Comparison of ENCODE assay signal across 11 cellular contexts in genomic region chr20:22584922-22585785, GRCh38. TPM values are rescaled to one million over a fixed set of nuclear protein-coding genes. Genes with fewer than 3 reads are reported as not detected.
DNase-seq lines count a peak whose midpoint lies in the region; ATAC-seq, FAIRE-seq and TF ChIP-seq lines count a peak whose summit lies in the region.
"Had no signal": no experiment of that assay in that cellular context is flagged by ENCODE, and none has a peak within 500 bp of the region (broad histone marks: within the 10 kb centered on the region; RNA-seq: fewer than 3 reads in every experiment).

No MANE protein-coding gene starts in this region.

- no peaks in the 10 kb centered on the region for H3K36me3 ChIP-seq in lower lobe of right lung

- H3K4me1 Mint-ChIP-seq in CD14-positive monocyte: peaks cover 4% of the 10 kb centered on the region
- H3K4me1 Mint-ChIP-seq in activated naive CD8-positive, alpha-beta T cell treated with anti-CD3 and anti-CD28 coated beads for 36 hours: no peaks in the 10 kb centered on the region
- H3K4me1 Mint-ChIP-seq: T-cell had no signal

- intact Hi-C loops in lower lobe of right lung (cut with DNase I) (no loop called here), CD14-positive monocyte (cut with micrococcal nuclease) (loop anchor here in 1 of 2 donors (5.0 kb wide), 1 partner anchor 248 kb away; no protein-coding TSS in a partner anchor)

- WGBS in A549 (ENCODE audit: missing lambda C conversion rate): 3% methylated on average over 42 of the region's 58 CpGs

- peak in 1 of 2 experiments; percentile 5; a peak in 2 of 5 replicates for TF ChIP-seq RAD21 in A549 (conservative IDR thresholded peaks at IDR 0.05 in 1 of 2, IDR thresholded peaks at IDR 0.05 in 1 of 2)

- H3K4me3 Mint-ChIP-seq in CD14-positive monocyte: peak overlapping the region in 1 of 2 donors; percentile 85
- no peak overlapping the region for H3K4me3 Mint-ChIP-seq in activated naive CD8-positive, alpha-beta T cell treated with anti-CD3 and anti-CD28 coated beads for 36 hours
- H3K4me3 Mint-ChIP-seq: T-cell had no signal

- no peak for TF ChIP-seq EP300 in A549 (IDR thresholded peaks at IDR 0.05)

- peak; percentile 49 for FAIRE-seq in A549 (lab: Jason Lieb, UNC)

- peak overlapping the region; percentile 81 for H3K4me2 ChIP-seq in A549

- TF ChIP-seq POLR2A in A549 (IDR thresholded peaks at IDR 0.05; ENCODE audit: low read length): no peak; the same call in 1 of the 2 replicates

- peak; percentile 68 to 75 for ATAC-seq in A549
- peak; percentile 72 to 73 for ATAC-seq in lower lobe of right lung
- ATAC-seq: T-cell had no signal

- DNase-seq in A549 (ENCODE audit: low read depth in 1 of 2, low spot score in 1 of 2) (peak; percentile 86 to 95), HuH-7.5 (ENCODE audit: low spot score) (peak; percentile 96), T47D (ENCODE audit: low read depth in 1 of 2, low spot score in 1 of 2) (peak; percentile 10 to 49), lower lobe of right lung (peak; percentile 57), activated gamma-delta T cell treated with Interleukin-2 at 50 U/mL for 16 hours (no peak), occipital lobe (lab: John Stamatoyannopoulos, UW) (no peak), CD14-positive monocyte (ENCODE audit: low spot score) (no peak)
- DNase-seq in activated naive CD8-positive, alpha-beta T cell treated with anti-CD3 and anti-CD28 coated beads for 36 hours: no peak
- DNase-seq: AML-193, T-cell had no signal

- POLR2A ChIA-PET in A549 (lab: Yijun Ruan, JAX): interaction anchor here (0.6 to 2.1 kb wide), 12 partner anchors 8 to 245 kb away, joined by 3 to 17 read pairs (median 4); no protein-coding TSS in a partner anchor

- CTCF ChIA-PET in A549 (lab: Yijun Ruan, JAX): interaction anchor here (0.9 to 7.3 kb wide), 31 partner anchors 10 to 755 kb away, joined by 3 to 276 read pairs (median 19); no protein-coding TSS in a partner anchor

- H3K27me3 Mint-ChIP-seq in CD14-positive monocyte (ENCODE audit: low read depth in 3 of 3): peaks cover 84 to 91% (median 88%) of the 10 kb centered on the region in 3 donors
- H3K27me3 Mint-ChIP-seq in activated naive CD8-positive, alpha-beta T cell treated with anti-CD3 and anti-CD28 coated beads for 36 hours: peaks cover 84% of the 10 kb centered on the region

- in situ Hi-C loops in T47D (cut with HindIII; ENCODE audit: low pct_unique_long_range_greater_than_20kb, low sequenced_read_pairs): no loop called here

- H3K27me3 ChIP-seq in lower lobe of right lung (ENCODE audit: low read depth): peaks cover 78% of the 10 kb centered on the region

- H3K27ac Mint-ChIP-seq in CD14-positive monocyte: no peak overlapping the region
- H3K27ac Mint-ChIP-seq in activated naive CD8-positive, alpha-beta T cell treated with anti-CD3 and anti-CD28 coated beads for 36 hours: no peak overlapping the region
- H3K27ac Mint-ChIP-seq: T-cell had no signal

- no peak for TF ChIP-seq CTCF in A549 (IDR thresholded peaks at IDR 0.05)
- TF ChIP-seq CTCF in lower lobe of right lung (IDR thresholded peaks at IDR 0.05): no peak
- TF ChIP-seq CTCF in CD14-positive monocyte (IDR thresholded peaks at IDR 0.05): no peak

- H3K4me1 ChIP-seq in A549 (peaks cover 40% of the 10 kb centered on the region), lower lobe of right lung (peaks cover 16% of the 10 kb centered on the region)

- H3K4me3 ChIP-seq in A549 (peak overlapping the region; percentile 79), lower lobe of right lung (peak overlapping the region; percentile 48)

- no peaks in the 10 kb centered on the region for H3K9me3 ChIP-seq in A549
- H3K9me3 ChIP-seq in lower lobe of right lung: no peaks in the 10 kb centered on the region

- peak overlapping the region; percentile 94 to 96 for H3K27ac ChIP-seq in A549
- H3K27ac ChIP-seq in lower lobe of right lung: peak overlapping the region; percentile 85

- H3K9me3 Mint-ChIP-seq in CD14-positive monocyte: peaks cover 0 to 19% (median 5%) of the 10 kb centered on the region in 7 donors
- H3K9me3 Mint-ChIP-seq in activated naive CD8-positive, alpha-beta T cell treated with anti-CD3 and anti-CD28 coated beads for 36 hours: no peaks in the 10 kb centered on the region
- H3K9me3 Mint-ChIP-seq: T-cell had no signal

- peaks cover 0 to 5% of the 10 kb centered on the region in 2 donors for H3K36me3 Mint-ChIP-seq in CD14-positive monocyte
- no peaks in the 10 kb centered on the region for H3K36me3 Mint-ChIP-seq in activated naive CD8-positive, alpha-beta T cell treated with anti-CD3 and anti-CD28 coated beads for 36 hours
- H3K36me3 Mint-ChIP-seq: T-cell had no signal

TF ChIP-seq in A549, 52 proteins besides CTCF, POLR2A, EP300 and RAD21:
- no peak for TF ChIP-seq ELK1 (IDR thresholded peaks at IDR 0.05; ENCODE audit: low read depth, low read length)
- TF ChIP-seq RFX5 (IDR thresholded peaks at IDR 0.05): peak; percentile 25; the same call in 1 of the 2 replicates
- no peak for TF ChIP-seq FOXS1 (CRISPR knock-in tag; IDR thresholded peaks at IDR 0.05)
- no peak for TF ChIP-seq TP53 (CRISPR knock-in tag; IDR thresholded peaks at IDR 0.05)
- TF ChIP-seq RNF2 (IDR thresholded peaks at IDR 0.05; ENCODE audit: borderline replicate concordance, low read depth): no peak; the same call in 1 of the 2 replicates
- TF ChIP-seq PBX3 (IDR thresholded peaks at IDR 0.05): no peak; the same call in 1 of the 2 replicates
- peak; percentile 70 to 89 for TF ChIP-seq CEBPB (IDR thresholded peaks at IDR 0.05)
- TF ChIP-seq EHF (CRISPR knock-in tag; IDR thresholded peaks at IDR 0.05): no peak
- no peak for TF ChIP-seq KDM5A (IDR thresholded peaks at IDR 0.05)
- peak; percentile 9; the same call in 1 of the 2 replicates for TF ChIP-seq MYC (IDR thresholded peaks at IDR 0.05; ENCODE audit: borderline replicate concordance, low read length)
- no peak for TF ChIP-seq NFE2L2 (conservative IDR thresholded peaks at IDR 0.05; ENCODE audit: low read length)
- TF ChIP-seq BCL3 (IDR thresholded peaks at IDR 0.05): peak; percentile 58; the same call in 1 of the 3 replicates
- peak; percentile 53; the same call in 1 of the 2 replicates for TF ChIP-seq E2F6 (IDR thresholded peaks at IDR 0.05; ENCODE audit: borderline replicate concordance, low read depth)
- TF ChIP-seq MAX (IDR thresholded peaks at IDR 0.05): peak; percentile 74; the same call in 1 of the 2 replicates
- TF ChIP-seq JUNB (IDR thresholded peaks at IDR 0.05): no peak
- peak in 1 of 2 experiments; percentile 51; a peak in 2 of 5 replicates for TF ChIP-seq JUN (IDR thresholded peaks at IDR 0.05)
- no peak for TF ChIP-seq HDAC2 (IDR thresholded peaks at IDR 0.05)
- no peak for TF ChIP-seq ZNF302 (CRISPR knock-in tag; IDR thresholded peaks at IDR 0.05)
- no peak for TF ChIP-seq ZSCAN20 (CRISPR knock-in tag; IDR thresholded peaks at IDR 0.05)
- TF ChIP-seq PHF8 (IDR thresholded peaks at IDR 0.05; ENCODE audit: borderline replicate concordance, low read depth): peak; percentile 21; the same call in 1 of the 2 replicates

RNA-seq across cellular contexts. Expression of gene FOXA2, which starts 0.8 kb away (rescaled TPM):
- polyA plus RNA-seq in A549 (2011; rRNA removed): 7.4 and 8.3 TPM in 2 replicates
- polyA plus RNA-seq in A549 (2012; cell fraction: cytosol; rRNA removed): 13.2 and 20.1 TPM in 2 replicates
- 24.6 and 38.1 TPM in 2 replicates for polyA plus RNA-seq in A549 (2012; cell fraction: nucleus; rRNA removed)
- polyA plus RNA-seq in A549 (2017; fragmentation: RNase III; extraction: RNeasy Plus Mini Kit Qiagen cat#74134 plus additional on column Dnase treatment): 16.7 to 20.7 TPM (median 20.3 TPM) in 3 replicates
- 6.1 and 8.4 TPM in 2 replicates for polyA minus RNA-seq in A549 (2011; rRNA and poly(A)+ RNA removed)
- total RNA-seq in lower lobe of right lung: 23.5 TPM
- not detected for total RNA-seq in occipital lobe
- not detected for polyA plus RNA-seq in CD14-positive monocyte
- total RNA-seq in activated naive CD8-positive, alpha-beta T cell treated with anti-CD3 and anti-CD28 coated beads for 36 hours: not detected
- total RNA-seq: posterior vena cava had no signal

Comparison
In these comparisons a context has a peak if more than half of its experiments do, and no peak if none do; other contexts are left out.
1. DNase-seq: peak in A549 (2 of 2), HuH-7.5 (single experiment), T47D (2 of 2) and lower lobe of right lung (single experiment); none in activated gamma-delta T cell treated with Interleukin-2 at 50 U/mL for 16 hours (single experiment), occipital lobe (single experiment), CD14-positive monocyte (single experiment) and activated naive CD8-positive, alpha-beta T cell treated with anti-CD3 and anti-CD28 coated beads for 36 hours (single experiment).
2. RNA of gene FOXA2, which starts 0.8 kb away (total RNA-seq): 23.5 TPM in lower lobe of right lung (single experiment); not detected in occipital lobe (single experiment) and not detected in activated naive CD8-positive, alpha-beta T cell treated with anti-CD3 and anti-CD28 coated beads for 36 hours; every median in the first group is over 10 times any median in the second.